19 cellular contexts compared by ENCODE assay signal in the genomic region with DNA sequence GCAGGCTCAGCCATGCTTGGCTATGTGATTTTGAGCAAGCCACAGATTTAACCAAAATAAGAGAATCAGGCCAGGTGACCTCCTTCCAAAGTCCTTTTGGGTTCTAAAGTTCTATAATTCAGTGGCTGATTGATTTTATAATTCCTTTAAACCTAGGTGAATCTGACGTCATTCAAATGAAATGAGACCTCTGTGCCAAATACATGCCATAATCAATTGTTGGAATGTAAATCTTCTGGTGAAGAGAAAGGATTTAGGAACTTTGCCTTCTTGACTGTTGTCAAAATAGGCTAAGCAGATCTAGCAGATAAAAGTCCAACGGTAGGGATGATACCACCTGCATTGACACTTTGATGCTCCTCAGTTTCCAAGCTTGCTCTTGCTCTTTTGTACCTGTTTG. TPM values are rescaled to one million over a fixed set of nuclear protein-coding genes. Genes with fewer than 3 reads are reported as not detected.
DNase-seq lines count a peak whose midpoint lies in the region; ATAC-seq, FAIRE-seq and TF ChIP-seq lines count a peak whose summit lies in the region.
"Had no signal": no experiment of that assay in that cellular context is flagged by ENCODE, and none has a peak within 500 bp of the region (broad histone marks: within the 10 kb centered on the region; RNA-seq: fewer than 3 reads in every experiment).

No MANE protein-coding gene starts in this region.

- H4K20me1 ChIP-seq in HepG2 (ENCODE audit: insufficient read depth, low read length), result no peaks in the 10 kb centered on the region

- DNase-seq in EL (peak; percentile 13), RWPE2 (ENCODE audit: low spot score) (no peak), HepG2 (ENCODE audit: low spot score) (peak; percentile 24), brain microvascular endothelial cell (no peak)
- DNase-seq: CD4-positive, CD25-positive, alpha-beta regulatory T cell; DMS153; GDM1; Kasumi-1; NCI-H1417; NCI-H1694 treated with DMSO at 0.1 percent for 48 hours; NCI-H446 treated with DMSO at 0.1 percent for 48 hours; SJCRH30; T-helper 1 cell had no signal

- no peak for FAIRE-seq in HepG2 (lab: Jason Lieb, UNC)
- FAIRE-seq: GM18507, GM19239 had no signal

- no peaks in the 10 kb centered on the region for H3K9me3 ChIP-seq in RWPE2 (ENCODE audit: severe bottlenecking)
- peaks cover 5% of the 10 kb centered on the region; the same call in 1 of the 2 replicates for H3K9me3 ChIP-seq in HepG2 (ENCODE audit: low read length)
- H3K9me3 ChIP-seq: MG63, SJCRH30 had no signal

- CTCF ChIA-PET in HepG2 (lab: Yijun Ruan, JAX; ENCODE audit: low intra/inter-chr PET ratio, low total read pairs), result no interaction called here

- H3K4me2 ChIP-seq in HepG2 (ENCODE audit: low read depth, low read length), result peak overlapping the region; percentile 69

- TF ChIP-seq RAD21 in HepG2 (CRISPR knock-in tag; IDR thresholded peaks at IDR 0.05), result no peak

- no peak for TF ChIP-seq POLR2A in HepG2 (IDR thresholded peaks at IDR 0.05; ENCODE audit: insufficient read depth in 1 of 2, low read depth in 2 of 2, low read length in 2 of 2)

- peaks cover 19% of the 10 kb centered on the region for H3K4me1 ChIP-seq in RWPE2 (ENCODE audit: insufficient read depth, poor library complexity, severe bottlenecking)
- peaks cover 52% of the 10 kb centered on the region for H3K4me1 ChIP-seq in HepG2 (ENCODE audit: insufficient read depth, low read length)

- POLR2A ChIA-PET in HepG2 (lab: Yijun Ruan, JAX), result no interaction called here

- no peaks in the 10 kb centered on the region for H3K36me3 ChIP-seq in RWPE2 (ENCODE audit: low read depth)
- no peaks in the 10 kb centered on the region for H3K36me3 ChIP-seq in HepG2 (replicated peaks in 1 of 2; ENCODE audit: control insufficient read depth in 1 of 2, insufficient read depth in 2 of 2, low read length in 2 of 2)
- no peaks in the 10 kb centered on the region for H3K36me3 ChIP-seq in brain microvascular endothelial cell (replicated peaks)
- H3K36me3 ChIP-seq: MG63, SJCRH30 had no signal

- no peak overlapping the region for H2AFZ ChIP-seq in HepG2 (ENCODE audit: low read length)

- ATAC-seq in RWPE2 (ENCODE audit: low read depth) (peak; percentile 4; the same call in 2 of the 3 replicates), HepG2 (no peak), GM19452 (IDR thresholded peaks at IDR 0.05; ENCODE audit: unreplicated experiment) (no peak), HG03196 (IDR thresholded peaks at IDR 0.05; ENCODE audit: unreplicated experiment) (no peak), GM18861 (IDR thresholded peaks at IDR 0.05; ENCODE audit: unreplicated experiment) (no peak)

- no peak for TF ChIP-seq EP300 in HepG2 (IDR thresholded peaks at IDR 0.05; ENCODE audit: low read depth in 2 of 2, low read length in 2 of 2)
- TF ChIP-seq EP300 in HepG2 (CRISPR knock-in tag; IDR thresholded peaks at IDR 0.05; ENCODE audit: borderline replicate concordance), result no peak

- TF ChIP-seq CTCF in RWPE2 (IDR thresholded peaks at IDR 0.05; ENCODE audit: poor library complexity, severe bottlenecking) (no peak), HepG2 (CRISPR knock-in tag; IDR thresholded peaks at IDR 0.05) (no peak), brain microvascular endothelial cell (IDR thresholded peaks at IDR 0.05; ENCODE audit: low read depth, low read length, missing control alignments) (no peak)

- in situ Hi-C loops in HepG2 (cut with HindIII; ENCODE audit: extremely low pct_ligation_motif_present, low pct_unique_long_range_greater_than_20kb), result no loop called here
- in situ Hi-C loops in brain microvascular endothelial cell (cut with HindIII; ENCODE audit: low pct_ligation_motif_present, low sequenced_read_pairs), result no loop called here

- H3K79me2 ChIP-seq in HepG2 (ENCODE audit: insufficient read depth, low read length), result peaks cover 6% of the 10 kb centered on the region

- intact Hi-C loops in HepG2 (cut with micrococcal nuclease; ENCODE audit: unreplicated experiment), result no loop called here

- H3K9ac ChIP-seq in HepG2 (ENCODE audit: insufficient read depth, low read depth, low read length), result peak overlapping the region; percentile 20; the same call in 1 of the 2 replicates

- H3K4me3 ChIP-seq in RWPE2 (ENCODE audit: severe bottlenecking), result no peak overlapping the region
- peak overlapping the region in 2 of 3 experiments; percentile 17 to 42; a peak in 2 of 6 replicates for H3K4me3 ChIP-seq in HepG2 (replicated peaks in 1 of 3; ENCODE audit: insufficient read depth in 1 of 3, low read depth in 2 of 3, low read length in 3 of 3)
- H3K4me3 ChIP-seq in brain microvascular endothelial cell (ENCODE audit: low read depth, low read length), result no peak overlapping the region
- H3K4me3 ChIP-seq: MG63, SJCRH30 had no signal

- no TSS peak for BruUV-seq in HepG2 (replicated peaks; lab: Mats Ljungman, UMichigan)

- H3K27me3 ChIP-seq in RWPE2 (ENCODE audit: insufficient read depth, poor library complexity, severe bottlenecking), result no peaks in the 10 kb centered on the region
- H3K27me3 ChIP-seq in HepG2 (ENCODE audit: control insufficient read depth in 1 of 2, insufficient read depth in 2 of 2, low read length in 2 of 2), result no peaks in the 10 kb centered on the region
- H3K27me3 ChIP-seq in brain microvascular endothelial cell (replicated peaks), result no peaks in the 10 kb centered on the region
- H3K27me3 ChIP-seq: MG63, SJCRH30 had no signal

- H3K27ac ChIP-seq in RWPE2 (ENCODE audit: poor library complexity, severe bottlenecking), result peak overlapping the region; percentile 86
- H3K27ac ChIP-seq in HepG2 (ENCODE audit: extremely low read length, insufficient read depth, low read length), result peak overlapping the region; percentile 50
- H3K27ac ChIP-seq in brain microvascular endothelial cell, result no peak overlapping the region
- H3K27ac ChIP-seq: SJCRH30 had no signal

- WGBS in HepG2 (ENCODE audit: low lambda C conversion rate), result 3% methylated on average over 2 of the region's 2 CpGs

TF ChIP-seq in HepG2, 621 proteins besides CTCF, POLR2A, EP300 and RAD21:
- TF ChIP-seq CREB1 (IDR thresholded peaks at IDR 0.05) (peak; percentile 84), CREB1 (CRISPR knock-in tag; IDR thresholded peaks at IDR 0.05) (peak; percentile 31; the same call in 1 of the 2 replicates), JUN (CRISPR knock-in tag; IDR thresholded peaks at IDR 0.05) (peak; percentile 29; the same call in 1 of the 2 replicates), PAXIP1 (CRISPR knock-in tag; conservative IDR thresholded peaks at IDR 0.05) (peak; percentile 9; the same call in 1 of the 2 replicates), ATF7 (IDR thresholded peaks at IDR 0.05) (peak; percentile 90), ATF7 (CRISPR knock-in tag; IDR thresholded peaks at IDR 0.05) (no peak), ZNF556 (CRISPR knock-in tag; IDR thresholded peaks at IDR 0.05; ENCODE audit: borderline replicate concordance) (no peak), ZFP62 (CRISPR knock-in tag; IDR thresholded peaks at IDR 0.05) (no peak)
TF ChIP-seq in HepG2: peak in this region for 4.

RNA-seq across cellular contexts. Expression of gene DENND1A, which starts 3.9 kb away (rescaled TPM):
- total RNA-seq in HepG2 (2016; rRNA removed; fragmentation: Illumina TruSeq; extraction: Trizol), result 14.8 and 15.6 TPM in 2 replicates
- 23.4 and 25.6 TPM in 2 replicates for total RNA-seq in HepG2 (2016; cell fraction: cytosol; rRNA removed; fragmentation: Illumina TruSeq; extraction: Trizol; ENCODE audit: low read depth)
- 16.1 and 16.3 TPM in 2 replicates for total RNA-seq in HepG2 (2016; cell fraction: insoluble cytoplasmic fraction; rRNA removed; fragmentation: Illumina TruSeq; extraction: Trizol)
- total RNA-seq in HepG2 (2016; cell fraction: membrane; rRNA removed; fragmentation: Illumina TruSeq; extraction: Trizol), result 44.3 and 49.4 TPM in 2 replicates
- 15.1 and 18.6 TPM in 2 replicates for total RNA-seq in HepG2 (2016; cell fraction: nucleus; rRNA removed; fragmentation: Illumina TruSeq; extraction: Trizol)
- polyA plus RNA-seq in HepG2 (2011; rRNA removed), result 26.5 and 30.1 TPM in 2 replicates
- polyA plus RNA-seq in HepG2 (2011; cell fraction: cytosol; rRNA removed), result 20.1 and 28.8 TPM in 2 replicates
- 47.6 and 49.8 TPM in 2 replicates for polyA plus RNA-seq in HepG2 (2011; cell fraction: nucleus; rRNA removed)
- 21.0 and 36.9 TPM in 2 replicates for polyA plus RNA-seq in HepG2 (2012)
- polyA plus RNA-seq in HepG2 (2016; cell fraction: cytosol; fragmentation: Illumina TruSeq; extraction: Trizol; ENCODE audit: low read depth), result 43.8 and 44.4 TPM in 2 replicates
- polyA plus RNA-seq in HepG2 (2016; cell fraction: insoluble cytoplasmic fraction; fragmentation: Illumina TruSeq; extraction: Trizol; ENCODE audit: low read depth), result 22.2 and 25.7 TPM in 2 replicates
- polyA plus RNA-seq in HepG2 (2016; cell fraction: membrane; fragmentation: Illumina TruSeq; extraction: Trizol; ENCODE audit: low read depth), result 60.1 and 62.7 TPM in 2 replicates
- 19.7 and 22.6 TPM in 2 replicates for polyA plus RNA-seq in HepG2 (2016; cell fraction: nucleus; fragmentation: Illumina TruSeq; extraction: Trizol; ENCODE audit: insufficient read depth, low read depth)
- 109 and 119 TPM in 2 replicates for polyA minus RNA-seq in HepG2 (2011; rRNA and poly(A)+ RNA removed; ENCODE audit: low replicate concordance)
- polyA minus RNA-seq in HepG2 (2011; cell fraction: cytosol; rRNA and poly(A)+ RNA removed), result 20.6 and 22.8 TPM in 2 replicates
- 61.7 and 62.4 TPM in 2 replicates for polyA minus RNA-seq in HepG2 (2011; cell fraction: nucleus; rRNA and poly(A)+ RNA removed)

Comparison
In these comparisons a context has a peak if more than half of its experiments do, and no peak if none do; other contexts are left out.
1. DNase-seq: peak in EL (single experiment) and HepG2 (single experiment); none in RWPE2 (single experiment) and brain microvascular endothelial cell (single experiment).
2. H3K4me3 ChIP-seq: peak in HepG2 (2 of 3); none in RWPE2 (single experiment) and brain microvascular endothelial cell (single experiment).